ENCODE assay signal across 8 cellular contexts in the genomic region with DNA sequence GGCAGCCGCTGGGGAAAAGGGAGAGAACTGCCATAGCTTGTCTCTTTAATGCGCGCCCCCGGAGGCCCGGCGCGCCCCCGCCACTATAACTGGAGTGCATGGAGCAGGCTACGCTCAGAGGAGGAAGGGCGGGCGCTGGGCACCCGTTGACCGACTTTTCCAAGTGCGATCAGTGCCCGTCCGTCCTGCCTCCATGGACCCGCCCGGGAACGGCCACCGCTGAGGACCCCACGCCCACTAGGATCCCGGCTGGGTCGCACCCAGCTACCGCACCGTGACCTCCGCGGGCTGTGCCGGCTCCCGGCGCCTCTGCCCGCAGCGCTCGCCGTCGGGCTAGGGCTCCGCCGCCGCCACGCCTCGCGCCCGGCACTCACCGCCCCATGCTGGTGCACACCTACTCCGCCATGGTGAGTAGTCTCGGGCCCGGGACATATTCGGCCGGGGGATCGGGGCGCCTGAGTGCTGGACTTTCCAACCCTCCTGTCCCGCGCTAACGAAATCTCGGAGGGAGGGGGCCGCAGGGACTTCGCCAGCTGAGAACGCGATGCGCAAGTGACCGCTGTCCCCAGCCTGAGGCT. TPM values are rescaled to one million over a fixed set of nuclear protein-coding genes. Genes with fewer than 3 reads are reported as not detected.
DNase-seq lines count a peak whose midpoint lies in the region; ATAC-seq and TF ChIP-seq lines count a peak whose summit lies in the region.

A gene (plus strand): TSS at position 117 of the 578 bp plus-strand sequence. CDS start 264 bp downstream, at position 381.

- no peak within 1 kb of the TSS for H3K27ac Mint-ChIP-seq in CD8-positive, alpha-beta T cell
- no peak within 1 kb of the TSS for H3K27ac Mint-ChIP-seq in stimulated activated naive B cell treated with anti-CD40 and anti-IgM and Interleukin-4, amounts not matched to agents 10 μg/mL and 1 μg/mL and 100 μg/mL, for 72 hours

- peak within 1 kb of the TSS; percentile 66 for H3K4me3 Mint-ChIP-seq in CD8-positive, alpha-beta T cell
- H3K4me3 Mint-ChIP-seq in stimulated activated naive B cell treated with anti-CD40 and anti-IgM and Interleukin-4, amounts not matched to agents 10 μg/mL and 1 μg/mL and 100 μg/mL, for 72 hours = peak within 1 kb of the TSS in 1 of 2 donors; percentile 38

- no peak for ATAC-seq in CD8-positive, alpha-beta T cell
- ATAC-seq in left lung = peak; percentile 70
- ATAC-seq in stimulated activated naive B cell treated with anti-CD40 and anti-IgM and Interleukin-4, amounts not matched to agents 10 μg/mL and 1 μg/mL and 100 μg/mL, for 72 hours (replicated peaks) = no peak
- ATAC-seq in GM18517 (IDR thresholded peaks at IDR 0.05; ENCODE audit: unreplicated experiment) = no peak

- peaks cover 20% of the 10 kb centered on the region for H3K4me1 ChIP-seq in CD8-positive, alpha-beta T cell (ENCODE audit: insufficient read depth, low read length)
- peaks cover 3 to 50% of the 10 kb centered on the region in 2 donors for H3K4me1 ChIP-seq in left lung
- peaks cover 0 to 33% (median 28%) of the 10 kb centered on the region in 4 donors for H3K4me1 ChIP-seq in tibial artery

- H3K36me3 ChIP-seq in CD8-positive, alpha-beta T cell (ENCODE audit: insufficient read depth, low read length) = no peaks in the 10 kb centered on the region
- H3K36me3 ChIP-seq in left lung (no peaks in the 10 kb centered on the region), tibial artery (no peaks in the 10 kb centered on the region)

- H3K36me3 Mint-ChIP-seq in CD8-positive, alpha-beta T cell = peaks cover 3% of the 10 kb centered on the region
- peaks cover 0 to 3% of the 10 kb centered on the region in 2 donors for H3K36me3 Mint-ChIP-seq in stimulated activated naive B cell treated with anti-CD40 and anti-IgM and Interleukin-4, amounts not matched to agents 10 μg/mL and 1 μg/mL and 100 μg/mL, for 72 hours

- H3K27me3 Mint-ChIP-seq in CD8-positive, alpha-beta T cell (ENCODE audit: low read depth) = peaks cover 3% of the 10 kb centered on the region
- H3K27me3 Mint-ChIP-seq in stimulated activated naive B cell treated with anti-CD40 and anti-IgM and Interleukin-4, amounts not matched to agents 10 μg/mL and 1 μg/mL and 100 μg/mL, for 72 hours = peaks cover 15 to 22% of the 10 kb centered on the region in 2 donors

- H3K27me3 ChIP-seq in CD8-positive, alpha-beta T cell (ENCODE audit: insufficient read depth, low read length) = no peaks in the 10 kb centered on the region
- peaks cover 10 to 55% of the 10 kb centered on the region in 2 donors for H3K27me3 ChIP-seq in left lung
- H3K27me3 ChIP-seq in tibial artery = peaks cover 0 to 74% of the 10 kb centered on the region in 2 donors

- H3K4me3 ChIP-seq in CD8-positive, alpha-beta T cell (ENCODE audit: low read depth, low read length) = no peak within 1 kb of the TSS
- H3K4me3 ChIP-seq in left lung (peak within 1 kb of the TSS; percentile 43 to 45), tibial artery (peak within 1 kb of the TSS; percentile 40 to 56)

- CTCF ChIA-PET in CD8-positive, alpha-beta T cell (lab: Charles Lee) = interaction anchor here (1.1 to 5.2 kb wide), 7 partner anchors 9 to 200 kb away, joined by 3 to 48 read pairs (median 6); no protein-coding TSS in a partner anchor

- no peak for TF ChIP-seq CTCF in CD8-positive, alpha-beta T cell (IDR thresholded peaks at IDR 0.05)
- no peak for TF ChIP-seq CTCF in left lung (IDR thresholded peaks at IDR 0.05)
- TF ChIP-seq CTCF in tibial artery (IDR thresholded peaks at IDR 0.05) = no peak

- H3K27ac ChIP-seq in CD8-positive, alpha-beta T cell (ENCODE audit: low read depth, low read length) = no peak within 1 kb of the TSS
- H3K27ac ChIP-seq in left lung = no peak within 1 kb of the TSS
- no peak within 1 kb of the TSS for H3K27ac ChIP-seq in tibial artery

- H3K9me3 Mint-ChIP-seq in CD8-positive, alpha-beta T cell = no peaks in the 10 kb centered on the region
- no peaks in the 10 kb centered on the region for H3K9me3 Mint-ChIP-seq in stimulated activated naive B cell treated with anti-CD40 and anti-IgM and Interleukin-4, amounts not matched to agents 10 μg/mL and 1 μg/mL and 100 μg/mL, for 72 hours

- POLR2A ChIA-PET in CD8-positive, alpha-beta T cell (lab: Charles Lee) = interaction anchor here (0.8 kb wide), 1 partner anchor 16 kb away, joined by 3 read pairs; a partner anchor contains a TSS

- intact Hi-C loops in CD8-positive, alpha-beta T cell (cut with DNase I, micrococcal nuclease) = no loop called here
- intact Hi-C loops in left lung (cut with DNase I) = no loop called here
- intact Hi-C loops in tibial artery (cut with DNase I; ENCODE audit: low total_unique reads) = no loop called here

- H3K4me1 Mint-ChIP-seq in CD8-positive, alpha-beta T cell (ENCODE audit: low read depth) = peaks cover 28% of the 10 kb centered on the region
- peaks cover 25 to 31% of the 10 kb centered on the region in 2 donors for H3K4me1 Mint-ChIP-seq in stimulated activated naive B cell treated with anti-CD40 and anti-IgM and Interleukin-4, amounts not matched to agents 10 μg/mL and 1 μg/mL and 100 μg/mL, for 72 hours

- H3K9me3 ChIP-seq in CD8-positive, alpha-beta T cell (ENCODE audit: low read length) = no peaks in the 10 kb centered on the region
- no peaks in the 10 kb centered on the region for H3K9me3 ChIP-seq in left lung
- H3K9me3 ChIP-seq in tibial artery = no peaks in the 10 kb centered on the region

- no peak for DNase-seq in CD8-positive, alpha-beta T cell
- DNase-seq in NCI-H2227 treated with DMSO at 0.1 percent for 48 hours (lab: John Stamatoyannopoulos, UW) (peak; percentile 61), ecto neural progenitor cell (ENCODE audit: low spot score) (peak; percentile 69), left lung (peak in 1 of 2 donors; percentile 63), tibial artery (no peak), OCI-M1 (lab: John Stamatoyannopoulos, UW) (no peak)
- no peak for DNase-seq in stimulated activated naive B cell treated with anti-CD40 and anti-IgM and Interleukin-4, amounts not matched to agents 10 μg/mL and 1 μg/mL and 100 μg/mL, for 72 hours

RNA-seq across cellular contexts. Expression of the gene that starts here (rescaled TPM):
- total RNA-seq in CD8-positive, alpha-beta T cell = 1 to 10 TPM; 2.2 to 2.6 TPM
- 1 to 10 TPM; 1.3 to 1.8 TPM for total RNA-seq in left lung

Comparison
In these comparisons a context has a peak if more than half of its experiments do, and no peak if none do; other contexts are left out.
1. DNase-seq: peak in NCI-H2227 treated with DMSO at 0.1 percent for 48 hours (single experiment) and ecto neural progenitor cell (single experiment); none in CD8-positive, alpha-beta T cell (0 of 7), tibial artery (0 of 2), stimulated activated naive B cell treated with anti-CD40 and anti-IgM and Interleukin-4, amounts not matched to agents 10 μg/mL and 1 μg/mL and 100 μg/mL, for 72 hours (single experiment) and OCI-M1 (single experiment).